Comparison of ENCODE assay signal across 1 cellular context in genomic region chr11:121800240-121800639, GRCh38.
TF ChIP-seq lines count a peak whose summit lies in the region.

No MANE protein-coding gene starts in this region.

TF ChIP-seq in GM23338, 12 proteins besides CTCF, POLR2A, EP300 and RAD21 (continued from another document):
- TF ChIP-seq, protein P1, sequence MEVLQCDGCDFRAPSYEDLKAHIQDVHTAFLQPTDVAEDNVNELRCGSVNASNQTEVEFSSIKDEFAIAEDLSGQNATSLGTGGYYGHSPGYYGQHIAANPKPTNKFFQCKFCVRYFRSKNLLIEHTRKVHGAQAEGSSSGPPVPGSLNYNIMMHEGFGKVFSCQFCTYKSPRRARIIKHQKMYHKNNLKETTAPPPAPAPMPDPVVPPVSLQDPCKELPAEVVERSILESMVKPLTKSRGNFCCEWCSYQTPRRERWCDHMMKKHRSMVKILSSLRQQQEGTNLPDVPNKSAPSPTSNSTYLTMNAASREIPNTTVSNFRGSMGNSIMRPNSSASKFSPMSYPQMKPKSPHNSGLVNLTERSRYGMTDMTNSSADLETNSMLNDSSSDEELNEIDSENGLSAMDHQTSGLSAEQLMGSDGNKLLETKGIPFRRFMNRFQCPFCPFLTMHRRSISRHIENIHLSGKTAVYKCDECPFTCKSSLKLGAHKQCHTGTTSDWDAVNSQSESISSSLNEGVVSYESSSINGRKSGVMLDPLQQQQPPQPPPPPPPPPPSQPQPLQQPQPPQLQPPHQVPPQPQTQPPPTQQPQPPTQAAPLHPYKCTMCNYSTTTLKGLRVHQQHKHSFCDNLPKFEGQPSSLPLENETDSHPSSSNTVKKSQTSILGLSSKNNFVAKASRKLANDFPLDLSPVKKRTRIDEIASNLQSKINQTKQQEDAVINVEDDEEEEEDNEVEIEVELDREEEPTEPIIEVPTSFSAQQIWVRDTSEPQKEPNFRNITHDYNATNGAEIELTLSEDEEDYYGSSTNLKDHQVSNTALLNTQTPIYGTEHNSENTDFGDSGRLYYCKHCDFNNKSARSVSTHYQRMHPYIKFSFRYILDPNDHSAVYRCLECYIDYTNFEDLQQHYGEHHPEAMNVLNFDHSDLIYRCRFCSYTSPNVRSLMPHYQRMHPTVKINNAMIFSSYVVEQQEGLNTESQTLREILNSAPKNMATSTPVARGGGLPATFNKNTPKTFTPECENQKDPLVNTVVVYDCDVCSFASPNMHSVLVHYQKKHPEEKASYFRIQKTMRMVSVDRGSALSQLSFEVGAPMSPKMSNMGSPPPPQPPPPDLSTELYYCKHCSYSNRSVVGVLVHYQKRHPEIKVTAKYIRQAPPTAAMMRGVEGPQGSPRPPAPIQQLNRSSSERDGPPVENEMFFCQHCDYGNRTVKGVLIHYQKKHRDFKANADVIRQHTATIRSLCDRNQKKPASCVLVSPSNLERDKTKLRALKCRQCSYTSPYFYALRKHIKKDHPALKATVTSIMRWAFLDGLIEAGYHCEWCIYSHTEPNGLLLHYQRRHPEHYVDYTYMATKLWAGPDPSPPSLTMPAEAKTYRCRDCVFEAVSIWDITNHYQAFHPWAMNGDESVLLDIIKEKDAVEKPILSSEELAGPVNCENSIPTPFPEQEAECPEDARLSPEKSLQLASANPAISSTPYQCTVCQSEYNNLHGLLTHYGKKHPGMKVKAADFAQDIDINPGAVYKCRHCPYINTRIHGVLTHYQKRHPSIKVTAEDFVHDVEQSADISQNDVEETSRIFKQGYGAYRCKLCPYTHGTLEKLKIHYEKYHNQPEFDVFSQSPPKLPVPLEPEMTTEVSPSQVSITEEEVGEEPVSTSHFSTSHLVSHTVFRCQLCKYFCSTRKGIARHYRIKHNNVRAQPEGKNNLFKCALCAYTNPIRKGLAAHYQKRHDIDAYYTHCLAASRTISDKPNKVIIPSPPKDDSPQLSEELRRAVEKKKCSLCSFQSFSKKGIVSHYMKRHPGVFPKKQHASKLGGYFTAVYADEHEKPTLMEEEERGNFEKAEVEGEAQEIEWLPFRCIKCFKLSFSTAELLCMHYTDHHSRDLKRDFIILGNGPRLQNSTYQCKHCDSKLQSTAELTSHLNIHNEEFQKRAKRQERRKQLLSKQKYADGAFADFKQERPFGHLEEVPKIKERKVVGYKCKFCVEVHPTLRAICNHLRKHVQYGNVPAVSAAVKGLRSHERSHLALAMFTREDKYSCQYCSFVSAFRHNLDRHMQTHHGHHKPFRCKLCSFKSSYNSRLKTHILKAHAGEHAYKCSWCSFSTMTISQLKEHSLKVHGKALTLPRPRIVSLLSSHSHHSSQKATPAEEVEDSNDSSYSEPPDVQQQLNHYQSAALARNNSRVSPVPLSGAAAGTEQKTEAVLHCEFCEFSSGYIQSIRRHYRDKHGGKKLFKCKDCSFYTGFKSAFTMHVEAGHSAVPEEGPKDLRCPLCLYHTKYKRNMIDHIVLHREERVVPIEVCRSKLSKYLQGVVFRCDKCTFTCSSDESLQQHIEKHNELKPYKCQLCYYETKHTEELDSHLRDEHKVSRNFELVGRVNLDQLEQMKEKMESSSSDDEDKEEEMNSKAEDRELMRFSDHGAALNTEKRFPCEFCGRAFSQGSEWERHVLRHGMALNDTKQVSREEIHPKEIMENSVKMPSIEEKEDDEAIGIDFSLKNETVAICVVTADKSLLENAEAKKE (CRISPR knock-in tag; IDR thresholded peaks at IDR 0.05): no peak
- TF ChIP-seq ZNF114 (CRISPR knock-in tag; IDR thresholded peaks at IDR 0.05): no peak
- TF ChIP-seq ZNF331 (CRISPR knock-in tag; IDR thresholded peaks at IDR 0.05; ENCODE audit: low read depth): no peak
- TF ChIP-seq JUNB (IDR thresholded peaks at IDR 0.05; ENCODE audit: unreplicated experiment): no peak
